14 cellular contexts compared by ENCODE assay signal in genomic region chr3:40109641-40110490, GRCh38.
A peak's percentile ranks its signal among the peaks of the same experiment; 100 is the strongest.
DNase-seq lines count a peak whose midpoint lies in the region; ATAC-seq and TF ChIP-seq lines count a peak whose summit lies in the region.
"Had no signal": no experiment of that assay in that cellular context is flagged by ENCODE, and none has a peak within 500 bp of the region (broad histone marks: within the 10 kb centered on the region; RNA-seq: fewer than 3 reads in every experiment).

No MANE protein-coding gene starts in this region.

- peaks cover 7% of the 10 kb centered on the region for H3K4me1 Mint-ChIP-seq in brain
- H3K4me1 Mint-ChIP-seq: mesothelial cell of epicardium had no signal

- no peaks in the 10 kb centered on the region for H3K36me3 Mint-ChIP-seq in brain
- H3K36me3 Mint-ChIP-seq: mesothelial cell of epicardium had no signal

- H3K27me3 Mint-ChIP-seq in brain: no peaks in the 10 kb centered on the region

- H3K4me3 Mint-ChIP-seq in brain: no peak overlapping the region
- H3K4me3 Mint-ChIP-seq: mesothelial cell of epicardium had no signal

- DNase-seq in AG09319 (ENCODE audit: extremely low read depth, low read depth) (no peak), HS-27A (ENCODE audit: low read depth) (peak; percentile 27), left lobe of liver (ENCODE audit: low spot score) (no peak), GM19240 (ENCODE audit: insufficient read length, low spot score) (no peak)
- no peak for DNase-seq in activated T-cell treated with anti-CD3 and anti-CD28 coated beads, Interleukin-2, amount 50 U/mL, for 1 hour
- no peak for DNase-seq in activated effector memory CD4-positive, alpha-beta T cell treated with Interleukin-2 at 50 U/mL for 16 hours
- DNase-seq: activated T-cell treated with anti-CD3 and anti-CD28 coated beads, Interleukin-2, amount 50 U/mL, for 48 hours; effector CD8-positive, alpha-beta T cell; stimulated activated CD4-positive, alpha-beta T cell treated with anti-CD3 and anti-CD28 coated beads, Interleukin-2, amount 100 ng/mL, for 24 hours; T-helper 9 cell; tibial artery had no signal

- TF ChIP-seq CTCF in AG09319 (IDR thresholded peaks at IDR 0.05; ENCODE audit: low read depth, low read length) (peak; percentile 51), brain (conservative IDR thresholded peaks at IDR 0.05) (peak; percentile 40 to 46)

- ATAC-seq in left lobe of liver (peak; percentile 63), HG03460 (IDR thresholded peaks at IDR 0.05; ENCODE audit: unreplicated experiment) (no peak)

- H3K9me3 Mint-ChIP-seq in brain: no peaks in the 10 kb centered on the region
- H3K9me3 Mint-ChIP-seq: mesothelial cell of epicardium had no signal

- H3K27ac Mint-ChIP-seq in brain: no peak overlapping the region
- H3K27ac Mint-ChIP-seq: mesothelial cell of epicardium had no signal
